ENCODE assay signal across 11 cellular contexts in the genomic region with DNA sequence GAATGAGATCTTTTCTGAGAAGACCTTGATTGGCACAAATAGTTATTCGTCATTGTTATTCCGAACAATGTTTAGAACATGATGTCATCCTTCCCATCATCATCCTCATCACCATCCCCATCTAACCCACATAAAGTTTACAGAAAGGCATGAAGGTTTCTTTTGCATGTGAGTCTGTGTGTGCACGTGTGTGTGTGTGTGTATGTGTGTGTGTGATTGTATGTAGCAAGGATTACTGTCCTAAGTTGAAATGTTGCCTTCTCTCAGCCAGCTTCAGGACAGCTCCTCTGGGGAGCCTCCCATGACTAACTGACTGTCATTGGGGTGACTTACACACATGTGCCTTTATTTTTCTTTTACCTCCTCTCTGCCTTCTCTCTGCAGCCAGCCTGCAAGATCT.
DNase-seq lines count a peak whose midpoint lies in the region; TF ChIP-seq lines count a peak whose summit lies in the region.
"Had no signal": no experiment of that assay in that cellular context is flagged by ENCODE, and none has a peak within 500 bp of the region (broad histone marks: within the 10 kb centered on the region; RNA-seq: fewer than 3 reads in every experiment).

No MANE protein-coding gene starts in this region.

- no peak overlapping the region for H4K8ac ChIP-seq in mesendoderm (ENCODE audit: low read depth, low read length)

- no peak overlapping the region for H3K9ac ChIP-seq in mesendoderm (ENCODE audit: low read length)

- H3K79me1 ChIP-seq in mesendoderm (ENCODE audit: low read length): no peaks in the 10 kb centered on the region

- H3K4me3 ChIP-seq in fibroblast of mammary gland (ENCODE audit: control insufficient read depth, low read depth, low read length) (no peak overlapping the region), uterus (no peak overlapping the region), mesendoderm (ENCODE audit: low read length) (no peak overlapping the region)
- H3K4me3 ChIP-seq: SJCRH30 had no signal

- intact Hi-C loops in uterus (cut with DNase I; ENCODE audit: low total_unique reads): no loop called here

- no CpG with 5 or more reads among the region's 3 CpGs for WGBS in mesendoderm (ENCODE audit: extremely low coverage, insufficient coverage, low lambda C conversion rate)

- H3K56ac ChIP-seq in mesendoderm (ENCODE audit: low read length): no peak overlapping the region

- no peak overlapping the region for H2BK15ac ChIP-seq in mesendoderm (replicated peaks; ENCODE audit: low read depth)

- H3K23ac ChIP-seq in mesendoderm (ENCODE audit: low read length): no peak overlapping the region

- H3K36me3 ChIP-seq in uterus (no peaks in the 10 kb centered on the region), mesendoderm (ENCODE audit: control insufficient read depth, insufficient read depth, low read length) (no peaks in the 10 kb centered on the region)
- H3K36me3 ChIP-seq: SJCRH30 had no signal

- TF ChIP-seq POLR2A in uterus (IDR thresholded peaks at IDR 0.05): no peak

- no peak overlapping the region for H3K4ac ChIP-seq in mesendoderm (ENCODE audit: low read depth, low read length)

- no peaks in the 10 kb centered on the region for H3K27me3 ChIP-seq in uterus
- H3K27me3 ChIP-seq in mesendoderm (ENCODE audit: insufficient read depth, low read length, poor library complexity): no peaks in the 10 kb centered on the region
- H3K27me3 ChIP-seq: SJCRH30 had no signal

- H3K9me3 ChIP-seq in uterus: no peaks in the 10 kb centered on the region
- H3K9me3 ChIP-seq: SJCRH30 had no signal

- H3K4me1 ChIP-seq in uterus (no peaks in the 10 kb centered on the region), mesendoderm (ENCODE audit: control insufficient read depth, low read depth, low read length) (no peaks in the 10 kb centered on the region)

- no peak overlapping the region for H2BK5ac ChIP-seq in mesendoderm (ENCODE audit: low read length)

- TF ChIP-seq CTCF in fibroblast of mammary gland (conservative IDR thresholded peaks at IDR 0.05; ENCODE audit: control insufficient read depth, insufficient read depth, low read depth, low read length) (no peak), uterus (IDR thresholded peaks at IDR 0.05) (no peak)

- H3K79me2 ChIP-seq in mesendoderm (ENCODE audit: control insufficient read depth, insufficient read depth, low read length): no peaks in the 10 kb centered on the region

- no peak overlapping the region for H4K5ac ChIP-seq in mesendoderm (ENCODE audit: low read length)

- H3K4me2 ChIP-seq in mesendoderm (ENCODE audit: low read length): no peak overlapping the region

- peak; percentile 2 for DNase-seq in stimulated activated naive CD4-positive, alpha-beta T cell treated with Interleukin-2 at 50 U/mL for 16 hours (lab: John Stamatoyannopoulos, UW)
- DNase-seq in stimulated activated naive CD4-positive, alpha-beta T cell (lab: John Stamatoyannopoulos, UW): no peak
- DNase-seq in activated CD4-positive, alpha-beta T cell treated with anti-CD3 and anti-CD28 coated beads, Interleukin-2, amount 50 U/mL, for 4 hours: peak; percentile 13 to 17
- DNase-seq in fibroblast of mammary gland (ENCODE audit: low read depth): peak; percentile 45
- no peak for DNase-seq in uterus
- DNase-seq in NCI-H2196 treated with DMSO at 0.1 percent for 48 hours (lab: John Stamatoyannopoulos, UW; ENCODE audit: unreplicated experiment): no peak
- DNase-seq in mesendoderm: no peak
- DNase-seq in NCI-H226: no peak
- DNase-seq: NCI-H524 treated with DMSO at 0.1 percent for 48 hours; SJCRH30; stimulated activated CD4-positive, alpha-beta T cell treated with anti-CD3 and anti-CD28 coated beads, Interleukin-4, amount 100 ng/mL, for 24 hours had no signal

- no peak overlapping the region for H2BK120ac ChIP-seq in mesendoderm (ENCODE audit: low read depth, low read length)

- H3K18ac ChIP-seq in mesendoderm (ENCODE audit: low read length): no peak overlapping the region

- H2AK5ac ChIP-seq in mesendoderm (ENCODE audit: low read length): no peak overlapping the region

- no peak overlapping the region for H3K27ac ChIP-seq in uterus
- no peak overlapping the region for H3K27ac ChIP-seq in mesendoderm (ENCODE audit: low read depth, low read length)
- H3K27ac ChIP-seq: SJCRH30 had no signal

Comparison
In these comparisons a context has a peak if more than half of its experiments do, and no peak if none do; other contexts are left out.
1. DNase-seq: peak in stimulated activated naive CD4-positive, alpha-beta T cell treated with Interleukin-2 at 50 U/mL for 16 hours (single experiment), activated CD4-positive, alpha-beta T cell treated with anti-CD3 and anti-CD28 coated beads, Interleukin-2, amount 50 U/mL, for 4 hours (2 of 2) and fibroblast of mammary gland (single experiment); none in stimulated activated naive CD4-positive, alpha-beta T cell (0 of 6), uterus (0 of 2), NCI-H2196 treated with DMSO at 0.1 percent for 48 hours (single experiment), mesendoderm (single experiment) and NCI-H226 (single experiment).